ENCODE assay signal across 18 cellular contexts in genomic region chr17:82416771-82417170, GRCh38. TPM values are rescaled to one million over a fixed set of nuclear protein-coding genes. Genes with fewer than 3 reads are reported as not detected.
DNase-seq lines count a peak whose midpoint lies in the region; ATAC-seq and TF ChIP-seq lines count a peak whose summit lies in the region.
"Had no signal": no experiment of that assay in that cellular context is flagged by ENCODE, and none has a peak within 500 bp of the region (broad histone marks: within the 10 kb centered on the region; RNA-seq: fewer than 3 reads in every experiment).

No MANE protein-coding gene starts in this region.

- H4K91ac ChIP-seq in mesenchymal stem cell (ENCODE audit: low read length), result no peak overlapping the region

- no peak overlapping the region for H3K4me3 ChIP-seq in GM12875 (ENCODE audit: low read depth, low read length)
- no peak overlapping the region for H3K4me3 ChIP-seq in mesenchymal stem cell (ENCODE audit: insufficient read depth in 1 of 2, low read depth in 1 of 2, low read length in 2 of 2)

- H3K9ac ChIP-seq in mesenchymal stem cell (ENCODE audit: low read length), result no peak overlapping the region

- no peak overlapping the region for H3K23ac ChIP-seq in mesenchymal stem cell (ENCODE audit: low read length in 2 of 2)

- H3K4me1 ChIP-seq in mesenchymal stem cell (ENCODE audit: control insufficient read depth, insufficient read depth, low read depth, low read length), result peaks cover 21% of the 10 kb centered on the region

- no peaks in the 10 kb centered on the region for H3K27me3 ChIP-seq in mesenchymal stem cell (ENCODE audit: control insufficient read depth in 1 of 2, insufficient read depth in 1 of 2, low read length in 2 of 2)

- no peak overlapping the region for H2BK120ac ChIP-seq in mesenchymal stem cell (ENCODE audit: low read depth, low read length)

- DNase-seq in NCI-H2227 (lab: John Stamatoyannopoulos, UW; ENCODE audit: unreplicated experiment) (peak; percentile 16), NCI-H2227 treated with DMSO at 0.1 percent for 48 hours (lab: John Stamatoyannopoulos, UW) (no peak), SK-MEL-5 (ENCODE audit: low read depth, low spot score) (peak; percentile 13), mesenchymal stem cell (peak; percentile 5), NCI-H2107 treated with DMSO at 0.1 percent for 48 hours (lab: John Stamatoyannopoulos, UW; ENCODE audit: unreplicated experiment) (no peak), NCI-H128 (lab: John Stamatoyannopoulos, UW; ENCODE audit: unreplicated experiment) (no peak)
- DNase-seq: activated B cell treated with CpG ODN at 0.5 μM for 24 hours; activated T-cell treated with anti-CD3 and anti-CD28 coated beads, Interleukin-2, amount 50 U/mL, for 48 hours; amygdala; DMS79; GOT3; NCI-H446 treated with DMSO at 0.1 percent for 48 hours; right cardiac atrium; Right ventricle myocardium superior; stimulated activated CD4-positive, alpha-beta T cell treated with anti-CD3 and anti-CD28 coated beads, Interleukin-4, amount 100 ng/mL, for 24 hours; stimulated activated naive B cell treated with anti-CD40 and anti-IgM and Interleukin-4, amounts not matched to agents 10 μg/mL and 1 μg/mL and 100 μg/mL, for 72 hours had no signal

- no peak overlapping the region for H4K8ac ChIP-seq in mesenchymal stem cell (ENCODE audit: low read length)

- no peak overlapping the region for H3K18ac ChIP-seq in mesenchymal stem cell (ENCODE audit: low read depth in 1 of 2, low read length in 2 of 2)

- no peak overlapping the region for H3K27ac ChIP-seq in mesenchymal stem cell (ENCODE audit: low read length, poor library complexity, severe bottlenecking)

- no peak overlapping the region for H2BK5ac ChIP-seq in mesenchymal stem cell (ENCODE audit: low read depth, low read length, poor library complexity, severe bottlenecking)

- H2BK15ac ChIP-seq in mesenchymal stem cell (ENCODE audit: low read depth, poor library complexity, severe bottlenecking), result no peak overlapping the region

- 87% methylated on average over 3 of the region's 6 CpGs for WGBS in mesenchymal stem cell

- H3K14ac ChIP-seq in mesenchymal stem cell (ENCODE audit: low read length in 2 of 2), result no peak overlapping the region

- no peaks in the 10 kb centered on the region for H3K9me3 ChIP-seq in mesenchymal stem cell (ENCODE audit: control insufficient read depth, low read length)

- no peak overlapping the region for H3K4ac ChIP-seq in mesenchymal stem cell (ENCODE audit: low read depth in 1 of 2, low read length in 2 of 2)

- TF ChIP-seq CTCF in GM12875 (IDR thresholded peaks at IDR 0.05; ENCODE audit: borderline replicate concordance, insufficient read depth, low read depth, low read length), result peak; percentile 15; the same call in 1 of the 2 replicates

- peaks cover 23% of the 10 kb centered on the region for H3K79me1 ChIP-seq in mesenchymal stem cell (replicated peaks; ENCODE audit: low read length, poor library complexity, severe bottlenecking)

- H2AK5ac ChIP-seq in mesenchymal stem cell (ENCODE audit: low read length, severe bottlenecking), result no peak overlapping the region

- peaks cover 19 to 27% of the 10 kb centered on the region in 2 experiments for H3K36me3 ChIP-seq in mesenchymal stem cell (ENCODE audit: control insufficient read depth in 1 of 2, insufficient read depth in 2 of 2, low read depth in 1 of 2, low read length in 2 of 2)

- H2AFZ ChIP-seq in mesenchymal stem cell (ENCODE audit: low read depth, low read length), result no peak overlapping the region

- H2BK12ac ChIP-seq in mesenchymal stem cell (ENCODE audit: low read length in 2 of 2), result no peak overlapping the region

- in situ Hi-C loops in SK-MEL-5 (cut with HindIII; ENCODE audit: low pct_unique_long_range_greater_than_20kb, low sequenced_read_pairs), result no loop called here

- H3K4me2 ChIP-seq in mesenchymal stem cell (ENCODE audit: low read length, poor library complexity, severe bottlenecking), result no peak overlapping the region

- no peak for ATAC-seq in HG02870 (IDR thresholded peaks at IDR 0.05; ENCODE audit: unreplicated experiment)
- ATAC-seq: right cardiac atrium; stimulated activated naive B cell treated with anti-CD40 and anti-IgM and Interleukin-4, amounts not matched to agents 10 μg/mL and 1 μg/mL and 100 μg/mL, for 72 hours had no signal

RNA-seq across cellular contexts. Expression of gene HEXD, which starts 1.4 kb away (rescaled TPM):
- 4.4 and 7.9 TPM in 2 replicates for total RNA-seq in SK-MEL-5 (2014; rRNA removed; shearing (Covaris generic))
- 7.6 and 9.3 TPM in 2 replicates for polyA plus RNA-seq in SK-MEL-5 (2015; cell fraction: cytosol; rRNA removed)
- polyA plus RNA-seq in SK-MEL-5 (2015; cell fraction: nucleus; rRNA removed), result 126 and 129 TPM in 2 replicates
- polyA plus RNA-seq in mesenchymal stem cell (2013, experiment 1 of 2), result 6.2 TPM
- 5.8 TPM for polyA plus RNA-seq in mesenchymal stem cell (2013, experiment 2 of 2)

RNA-seq across cellular contexts. Expression of gene OGFOD3, which starts 1.6 kb away (rescaled TPM):
- total RNA-seq in SK-MEL-5 (2014; rRNA removed; shearing (Covaris generic)), result 29.3 and 30.0 TPM in 2 replicates
- polyA plus RNA-seq in SK-MEL-5 (2015; cell fraction: cytosol; rRNA removed), result 92.7 and 129 TPM in 2 replicates
- polyA plus RNA-seq in SK-MEL-5 (2015; cell fraction: nucleus; rRNA removed), result 20.1 and 30.9 TPM in 2 replicates
- polyA plus RNA-seq in mesenchymal stem cell (2013, experiment 1 of 2), result 15.4 TPM
- 16.0 TPM for polyA plus RNA-seq in mesenchymal stem cell (2013, experiment 2 of 2)

RNA-seq across cellular contexts. Expression of gene CYBC1, which starts 33.8 kb away (rescaled TPM):
- total RNA-seq in SK-MEL-5 (2014; rRNA removed; shearing (Covaris generic)), result 27.3 and 30.3 TPM in 2 replicates
- polyA plus RNA-seq in SK-MEL-5 (2015; cell fraction: cytosol; rRNA removed), result 63.5 and 67.0 TPM in 2 replicates
- polyA plus RNA-seq in SK-MEL-5 (2015; cell fraction: nucleus; rRNA removed), result 176 and 209 TPM in 2 replicates
- 40.1 TPM for polyA plus RNA-seq in mesenchymal stem cell (2013, experiment 1 of 2)
- polyA plus RNA-seq in mesenchymal stem cell (2013, experiment 2 of 2), result 39.0 TPM

RNA-seq across cellular contexts. Expression of gene NARF, which starts 41.8 kb away (rescaled TPM):
- total RNA-seq in SK-MEL-5 (2014; rRNA removed; shearing (Covaris generic)), result 49.9 and 55.4 TPM in 2 replicates
- 32.5 and 39.6 TPM in 2 replicates for polyA plus RNA-seq in SK-MEL-5 (2015; cell fraction: cytosol; rRNA removed)
- 109 and 116 TPM in 2 replicates for polyA plus RNA-seq in SK-MEL-5 (2015; cell fraction: nucleus; rRNA removed)
- polyA plus RNA-seq in mesenchymal stem cell (2013, experiment 1 of 2), result 45.9 TPM
- polyA plus RNA-seq in mesenchymal stem cell (2013, experiment 2 of 2), result 44.2 TPM

RNA-seq across cellular contexts. Expression of gene UTS2R, which starts 45.2 kb away (rescaled TPM):
- not detected in 2 replicates for total RNA-seq in SK-MEL-5 (2014; rRNA removed; shearing (Covaris generic))
- polyA plus RNA-seq in SK-MEL-5 (2015; cell fraction: cytosol; rRNA removed), result not detected in 2 replicates
- polyA plus RNA-seq in SK-MEL-5 (2015; cell fraction: nucleus; rRNA removed), result not detected in 2 replicates
- not detected for polyA plus RNA-seq in mesenchymal stem cell (2013, experiment 1 of 2)
- not detected for polyA plus RNA-seq in mesenchymal stem cell (2013, experiment 2 of 2)
- total RNA-seq: activated B cell treated with CpG ODN at 0.5 μM for 24 hours had no signal

Comparison
In these comparisons a context has a peak if more than half of its experiments do, and no peak if none do; other contexts are left out.
1. DNase-seq: peak in NCI-H2227 (single experiment), SK-MEL-5 (single experiment) and mesenchymal stem cell (single experiment); none in NCI-H2227 treated with DMSO at 0.1 percent for 48 hours (single experiment), NCI-H2107 treated with DMSO at 0.1 percent for 48 hours (single experiment) and NCI-H128 (single experiment).